In genomic region chr5:136729901-136730355, GRCh38 we compare ENCODE assay signal across 12 cellular contexts.
A peak's percentile ranks its signal among the peaks of the same experiment; 100 is the strongest.
DNase-seq lines count a peak whose midpoint lies in the region; ATAC-seq and TF ChIP-seq lines count a peak whose summit lies in the region.
"Had no signal": no experiment of that assay in that cellular context is flagged by ENCODE, and none has a peak within 500 bp of the region (broad histone marks: within the 10 kb centered on the region; RNA-seq: fewer than 3 reads in every experiment).

No MANE protein-coding gene starts in this region.

- H3K79me1 ChIP-seq in mesendoderm (ENCODE audit: low read length) = no peaks in the 10 kb centered on the region

- CTCF ChIA-PET in AG04449 (lab: Yijun Ruan, JAX) = interaction anchor here (1.4 kb wide), 1 partner anchor 20 kb away, joined by 4 read pairs; no protein-coding TSS in a partner anchor

- no peak overlapping the region for H3K27ac Mint-ChIP-seq in endodermal cell

- H3K36me3 ChIP-seq in mesendoderm (ENCODE audit: control insufficient read depth, insufficient read depth, low read length) (no peaks in the 10 kb centered on the region), endodermal cell (ENCODE audit: control insufficient read depth, insufficient read depth, low read length) (no peaks in the 10 kb centered on the region)

- no peak overlapping the region for H2AK5ac ChIP-seq in mesendoderm (ENCODE audit: low read length)

- no peak overlapping the region for H2BK5ac ChIP-seq in mesendoderm (ENCODE audit: low read length)

- POLR2A ChIA-PET in AG04449 (lab: Yijun Ruan, JAX) = interaction anchor here (2.1 kb wide), 1 partner anchor 20 kb away, joined by 4 read pairs; no protein-coding TSS in a partner anchor

- no peak overlapping the region for H3K9ac ChIP-seq in mesendoderm (ENCODE audit: low read length)
- no peak overlapping the region for H3K9ac ChIP-seq in endodermal cell (ENCODE audit: extremely low read depth, low read length, poor library complexity, severe bottlenecking)

- H3K4me3 ChIP-seq in AG04449 (ENCODE audit: low read depth, low read length) = no peak overlapping the region
- H3K4me3 ChIP-seq in HFF-Myc (replicated peaks; ENCODE audit: low read depth, low read length) = no peak overlapping the region
- no peak overlapping the region for H3K4me3 ChIP-seq in fibroblast of villous mesenchyme (ENCODE audit: low read depth, low read length)
- H3K4me3 ChIP-seq in mesendoderm (ENCODE audit: low read length) = no peak overlapping the region
- no peak overlapping the region for H3K4me3 ChIP-seq in endodermal cell (ENCODE audit: low read length)

- no peak overlapping the region for H3K4ac ChIP-seq in mesendoderm (ENCODE audit: low read depth, low read length)

- ATAC-seq in SK-N-SH treated with all-trans-retinoic acid at 6 μM for 48 hours = peak; percentile 36

- TF ChIP-seq CTCF in AG04449 (IDR thresholded peaks at IDR 0.05; ENCODE audit: insufficient read depth, low read length, missing control alignments) (no peak), HFF-Myc (IDR thresholded peaks at IDR 0.05; ENCODE audit: low read depth, low read length, missing control alignments) (no peak), fibroblast of villous mesenchyme (IDR thresholded peaks at IDR 0.05; ENCODE audit: insufficient read depth, low read depth, low read length) (no peak), endodermal cell (conservative IDR thresholded peaks at IDR 0.05) (no peak)

- no peak overlapping the region for H3K4me2 ChIP-seq in mesendoderm (ENCODE audit: low read length)

- H3K4me1 Mint-ChIP-seq in endodermal cell = peaks cover 15% of the 10 kb centered on the region

- peaks cover 15% of the 10 kb centered on the region for H3K9me3 Mint-ChIP-seq in endodermal cell

- WGBS in mesendoderm (ENCODE audit: extremely low coverage, insufficient coverage, low lambda C conversion rate) = no CpG with 5 or more reads among the region's 4 CpGs
- WGBS in endodermal cell (ENCODE audit: insufficient coverage in 1 of 2, insufficient read length in 1 of 2), 2 experiments = 94 to 95% methylated on average over 3 to 4 of the region's 4 CpGs

- H3K27me3 ChIP-seq in mesendoderm (ENCODE audit: insufficient read depth, low read length, poor library complexity) = no peaks in the 10 kb centered on the region
- H3K27me3 ChIP-seq in endodermal cell (ENCODE audit: control insufficient read depth, insufficient read depth, low read length, poor library complexity, severe bottlenecking) = no peaks in the 10 kb centered on the region

- H3K27ac ChIP-seq in mesendoderm (ENCODE audit: low read depth, low read length) (no peak overlapping the region), endodermal cell (ENCODE audit: low read depth, low read length) (no peak overlapping the region)
- H3K27ac ChIP-seq: C4-2B had no signal

- H3K18ac ChIP-seq in mesendoderm (ENCODE audit: low read length) = no peak overlapping the region

- H3K4me3 Mint-ChIP-seq in endodermal cell = no peak overlapping the region

- no peaks in the 10 kb centered on the region for H3K79me2 ChIP-seq in mesendoderm (ENCODE audit: control insufficient read depth, insufficient read depth, low read length)

- no peak overlapping the region for H2BK15ac ChIP-seq in mesendoderm (replicated peaks; ENCODE audit: low read depth)

- peak; percentile 89 for DNase-seq in AG04449 (ENCODE audit: low read depth, low spot score)
- DNase-seq in HFF-Myc (ENCODE audit: extremely low read depth, low read depth) = peak; percentile 52
- peak; percentile 96 for DNase-seq in fibroblast of villous mesenchyme (ENCODE audit: low read depth)
- no peak for DNase-seq in NK-92 (lab: John Stamatoyannopoulos, UW; ENCODE audit: unreplicated experiment)
- DNase-seq in KG1 (lab: John Stamatoyannopoulos, UW) = no peak
- no peak for DNase-seq in mesendoderm
- DNase-seq in endodermal cell = no peak
- DNase-seq: activated CD8-positive, alpha-beta memory T cell treated with anti-CD3 and anti-CD28 coated beads, Interleukin-2, amount 50 U/mL, for 48 hours; aorta; islet precursor cell had no signal

- peaks cover 3% of the 10 kb centered on the region for H3K36me3 Mint-ChIP-seq in endodermal cell (ENCODE audit: low read depth)

- H3K4me1 ChIP-seq in mesendoderm (ENCODE audit: control insufficient read depth, low read depth, low read length) = no peaks in the 10 kb centered on the region
- H3K4me1 ChIP-seq in endodermal cell (ENCODE audit: control insufficient read depth, insufficient read depth, low read length) = no peaks in the 10 kb centered on the region

- H3K56ac ChIP-seq in mesendoderm (ENCODE audit: low read length) = no peak overlapping the region

- H4K8ac ChIP-seq in mesendoderm (ENCODE audit: low read depth, low read length) = no peak overlapping the region

- no peak overlapping the region for H4K5ac ChIP-seq in mesendoderm (ENCODE audit: low read length)

- H3K23ac ChIP-seq in mesendoderm (ENCODE audit: low read length) = no peak overlapping the region

- H2BK120ac ChIP-seq in mesendoderm (ENCODE audit: low read depth, low read length) = no peak overlapping the region

- no peaks in the 10 kb centered on the region for H3K27me3 Mint-ChIP-seq in endodermal cell (ENCODE audit: insufficient read depth)

- no peaks in the 10 kb centered on the region for H3K9me3 ChIP-seq in endodermal cell (ENCODE audit: control insufficient read depth, low read length)

TF ChIP-seq in SK-N-SH treated with all-trans-retinoic acid at 6 μM for 48 hours, 23 proteins besides CTCF, POLR2A, EP300 and RAD21:
- TF ChIP-seq ISL1 (CRISPR knock-in tag; IDR thresholded peaks at IDR 0.05) = peak; percentile 92
- no peak for TF ChIP-seq GLIS3 (CRISPR knock-in tag; IDR thresholded peaks at IDR 0.05)
- TF ChIP-seq TCF4 (CRISPR knock-in tag; IDR thresholded peaks at IDR 0.05; ENCODE audit: borderline replicate concordance) = peak; percentile 69; the same call in 1 of the 2 replicates
- TF ChIP-seq BACH2 (CRISPR knock-in tag; IDR thresholded peaks at IDR 0.05; ENCODE audit: borderline replicate concordance) = no peak
- TF ChIP-seq TOX (CRISPR knock-in tag; IDR thresholded peaks at IDR 0.05; ENCODE audit: borderline replicate concordance) = no peak
- no peak for TF ChIP-seq ESRRG (CRISPR knock-in tag; IDR thresholded peaks at IDR 0.05)
- TF ChIP-seq ZFP3 (CRISPR knock-in tag; IDR thresholded peaks at IDR 0.05) = no peak
- TF ChIP-seq ARNTL (CRISPR knock-in tag; IDR thresholded peaks at IDR 0.05; ENCODE audit: borderline replicate concordance, low read depth) = no peak
- no peak for TF ChIP-seq ZNF565 (CRISPR knock-in tag; conservative IDR thresholded peaks at IDR 0.05; ENCODE audit: low read depth)
- peak; percentile 45; the same call in 1 of the 2 replicates for TF ChIP-seq CREB5 (CRISPR knock-in tag; IDR thresholded peaks at IDR 0.05; ENCODE audit: low read depth)

Comparison
In these comparisons a context has a peak if more than half of its experiments do, and no peak if none do; other contexts are left out.
1. DNase-seq: peak in AG04449 (single experiment), HFF-Myc (single experiment) and fibroblast of villous mesenchyme (single experiment); none in NK-92 (single experiment), KG1 (single experiment), mesendoderm (single experiment) and endodermal cell (single experiment).